ENCODE assay signal across 8 cellular contexts in the genomic region with DNA sequence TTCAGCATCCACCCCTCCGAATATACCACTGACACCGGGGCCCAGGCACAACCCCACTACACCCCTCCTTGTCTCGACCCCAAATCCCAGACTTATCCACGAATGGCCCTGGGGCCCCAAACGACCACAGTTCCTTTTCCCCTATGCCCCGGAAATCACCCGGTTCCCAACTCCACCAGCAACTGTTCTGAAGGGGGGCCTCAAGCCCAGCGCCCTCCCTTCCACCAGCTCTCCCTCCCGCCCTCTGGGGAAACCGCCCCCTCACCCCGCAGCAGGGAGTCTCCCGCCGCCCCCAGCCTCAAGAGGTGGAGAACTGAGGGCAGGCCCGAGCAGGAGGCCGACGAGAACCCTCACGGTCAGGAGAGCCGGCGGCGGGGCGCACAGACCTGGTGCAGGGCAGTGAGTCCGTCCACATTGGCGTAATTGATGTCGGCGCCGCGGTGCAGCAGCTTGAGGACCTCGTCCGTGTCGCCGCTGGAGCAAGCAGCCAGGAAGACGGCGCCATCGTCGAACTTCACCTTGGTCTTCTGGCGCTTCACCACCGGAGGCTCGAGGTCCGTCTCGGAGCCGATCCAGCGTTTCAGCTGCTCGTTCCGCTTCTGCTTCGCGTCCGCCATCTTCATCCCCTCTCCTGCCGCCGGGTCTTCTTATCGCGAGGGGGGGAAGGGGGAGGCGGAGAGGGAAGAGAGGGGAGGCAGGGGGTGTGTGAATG. TPM values are rescaled to one million over a fixed set of nuclear protein-coding genes. Genes with fewer than 3 reads are reported as not detected.
DNase-seq lines count a peak whose midpoint lies in the region; ATAC-seq, FAIRE-seq and TF ChIP-seq lines count a peak whose summit lies in the region.

No MANE protein-coding gene starts in this region.

- peak; percentile 6 for ATAC-seq in GM19328 (IDR thresholded peaks at IDR 0.05; ENCODE audit: unreplicated experiment)
- peak; percentile 14 for ATAC-seq in HG03442 (IDR thresholded peaks at IDR 0.05; ENCODE audit: unreplicated experiment)

- in situ Hi-C loops in astrocyte of the spinal cord (cut with HindIII; ENCODE audit: low sequenced_read_pairs): no loop called here

- TF ChIP-seq CTCF in C4-2B (conservative IDR thresholded peaks at IDR 0.05) (no peak), SK-N-SH (IDR thresholded peaks at IDR 0.05) (no peak), astrocyte of the spinal cord (IDR thresholded peaks at IDR 0.05; ENCODE audit: low read depth, low read length) (no peak)

- peak overlapping the region; percentile 79 to 98 for H3K4me3 ChIP-seq in SK-N-SH (ENCODE audit: low read depth in 2 of 2, low read length in 1 of 2)
- peak overlapping the region; percentile 91 for H3K4me3 ChIP-seq in astrocyte of the spinal cord (ENCODE audit: low read depth, low read length)
- H3K4me3 ChIP-seq in iPS-18a (ENCODE audit: low read length): peak overlapping the region; percentile 85
- H3K4me3 ChIP-seq in small intestine (ENCODE audit: low read depth in 1 of 2, low read length in 2 of 2): peak overlapping the region; percentile 97 to 98

- no peak for FAIRE-seq in small intestine (lab: Jason Lieb, UNC)

- TF ChIP-seq RAD21 in SK-N-SH (IDR thresholded peaks at IDR 0.05; ENCODE audit: low read length): no peak

- POLR2A ChIA-PET in SK-N-SH (lab: Yijun Ruan, JAX): no interaction called here

- H3K79me2 ChIP-seq in SK-N-SH (ENCODE audit: insufficient read depth): peaks cover 80% of the 10 kb centered on the region

- CTCF ChIA-PET in SK-N-SH (lab: Yijun Ruan, JAX): interaction anchor here (1.5 kb wide), 1 partner anchor 17 kb away, joined by 3 read pairs; no protein-coding TSS in a partner anchor

- H2AFZ ChIP-seq in SK-N-SH (ENCODE audit: low read depth): peak overlapping the region; percentile 59

- peaks cover 35% of the 10 kb centered on the region for H4K20me1 ChIP-seq in SK-N-SH (ENCODE audit: insufficient read depth)

- H3K27ac ChIP-seq in C4-2B (peak overlapping the region; percentile 98), SK-N-SH (ENCODE audit: low read depth in 2 of 2, low read length in 1 of 2) (peak overlapping the region; percentile 95 to 98), iPS-18a (ENCODE audit: low read length) (peak overlapping the region; percentile 89), small intestine (ENCODE audit: low read depth in 1 of 2, low read length in 1 of 2) (peak overlapping the region; percentile 94 to 95)

- no peak for TF ChIP-seq EP300 in SK-N-SH (IDR thresholded peaks at IDR 0.05; ENCODE audit: borderline replicate concordance in 1 of 2, low read depth in 1 of 2, low read length in 1 of 2)

- peak overlapping the region; percentile 80 for H3K4me2 ChIP-seq in SK-N-SH

- H3K36me3 ChIP-seq in SK-N-SH (replicated peaks in 1 of 2; ENCODE audit: control insufficient read depth in 1 of 2, insufficient read depth in 2 of 2, low read length in 1 of 2) (peaks cover 2 to 17% of the 10 kb centered on the region in 2 experiments), iPS-18a (ENCODE audit: control insufficient read depth, low read depth, low read length) (no peaks in the 10 kb centered on the region), small intestine (ENCODE audit: control insufficient read depth in 2 of 2, insufficient read depth in 2 of 2, low read length in 2 of 2) (no peaks in the 10 kb centered on the region)

- H3K4me1 ChIP-seq in SK-N-SH (ENCODE audit: control insufficient read depth in 1 of 2, insufficient read depth in 2 of 2, low read depth in 1 of 2, low read length in 1 of 2) (peaks cover 0 to 9% of the 10 kb centered on the region in 2 experiments; a peak in 1 of 4 replicates), iPS-18a (ENCODE audit: control insufficient read depth, low read depth, low read length) (peaks cover 26% of the 10 kb centered on the region), small intestine (ENCODE audit: control insufficient read depth in 2 of 2, insufficient read depth in 1 of 2, low read depth in 1 of 2, low read length in 1 of 2) (peaks cover 3% of the 10 kb centered on the region in 2 donors)

- H3K9me3 ChIP-seq in SK-N-SH: no peaks in the 10 kb centered on the region
- H3K9me3 ChIP-seq in iPS-18a (ENCODE audit: control insufficient read depth, low read depth, low read length): no peaks in the 10 kb centered on the region
- H3K9me3 ChIP-seq in small intestine (ENCODE audit: control insufficient read depth, low read depth): no peaks in the 10 kb centered on the region

- DNase-seq in SK-N-SH (peak; percentile 67), astrocyte of the spinal cord (ENCODE audit: low read depth, low spot score) (no peak), small intestine (no peak), HPDE6-E6E7 (ENCODE audit: extremely low spot score) (no peak)

- WGBS in SK-N-SH (ENCODE audit: low lambda C conversion rate): 0% methylated on average over 9 of the region's 52 CpGs
- 0% methylated on average over 49 to 52 of the region's 52 CpGs for WGBS in small intestine, 3 donors

- H3K9me2 ChIP-seq in SK-N-SH: no peaks in the 10 kb centered on the region

- H3K9ac ChIP-seq in SK-N-SH: peak overlapping the region; percentile 87
- peak overlapping the region; percentile 87 for H3K9ac ChIP-seq in iPS-18a (ENCODE audit: low read length)

- no peaks in the 10 kb centered on the region for H3K27me3 ChIP-seq in SK-N-SH (ENCODE audit: insufficient read depth)
- no peaks in the 10 kb centered on the region for H3K27me3 ChIP-seq in iPS-18a (ENCODE audit: control insufficient read depth, insufficient read depth, low read length)
- H3K27me3 ChIP-seq in small intestine (ENCODE audit: control insufficient read depth in 2 of 2, insufficient read depth in 2 of 2, low read length in 2 of 2): no peaks in the 10 kb centered on the region

- H3F3A ChIP-seq in SK-N-SH (replicated peaks; ENCODE audit: insufficient read depth): peaks cover 7% of the 10 kb centered on the region

TF ChIP-seq in SK-N-SH, 30 proteins besides CTCF, POLR2A, EP300 and RAD21:
- no peak for TF ChIP-seq MEF2A (IDR thresholded peaks at IDR 0.05; ENCODE audit: borderline replicate concordance, low read depth)
- TF ChIP-seq, protein P1, sequence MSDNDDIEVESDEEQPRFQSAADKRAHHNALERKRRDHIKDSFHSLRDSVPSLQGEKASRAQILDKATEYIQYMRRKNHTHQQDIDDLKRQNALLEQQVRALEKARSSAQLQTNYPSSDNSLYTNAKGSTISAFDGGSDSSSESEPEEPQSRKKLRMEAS (IDR thresholded peaks at IDR 0.05; ENCODE audit: low read depth): 0 out of 2 replicates have a peak, but pooled peaks have one; percentile 15
- peak; percentile 27; the same call in 1 of the 2 replicates for TF ChIP-seq GATA2 (CRISPR knock-in tag; IDR thresholded peaks at IDR 0.05)
- no peak; the same call in 1 of the 2 replicates for TF ChIP-seq MXI1 (IDR thresholded peaks at IDR 0.05; ENCODE audit: low read depth, low read length)
- TF ChIP-seq, protein P2, sequence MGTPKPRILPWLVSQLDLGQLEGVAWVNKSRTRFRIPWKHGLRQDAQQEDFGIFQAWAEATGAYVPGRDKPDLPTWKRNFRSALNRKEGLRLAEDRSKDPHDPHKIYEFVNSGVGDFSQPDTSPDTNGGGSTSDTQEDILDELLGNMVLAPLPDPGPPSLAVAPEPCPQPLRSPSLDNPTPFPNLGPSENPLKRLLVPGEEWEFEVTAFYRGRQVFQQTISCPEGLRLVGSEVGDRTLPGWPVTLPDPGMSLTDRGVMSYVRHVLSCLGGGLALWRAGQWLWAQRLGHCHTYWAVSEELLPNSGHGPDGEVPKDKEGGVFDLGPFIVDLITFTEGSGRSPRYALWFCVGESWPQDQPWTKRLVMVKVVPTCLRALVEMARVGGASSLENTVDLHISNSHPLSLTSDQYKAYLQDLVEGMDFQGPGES (IDR thresholded peaks at IDR 0.05; ENCODE audit: low read depth, low read length): no peak
- no peak for TF ChIP-seq RCOR1 (IDR thresholded peaks at IDR 0.05; ENCODE audit: low read length)
- peak; percentile 86 for TF ChIP-seq YY1 (IDR thresholded peaks at IDR 0.05; ENCODE audit: low read depth)
- TF ChIP-seq GABPA (IDR thresholded peaks at IDR 0.05; ENCODE audit: low read depth): 0 out of 2 replicates have a peak, but pooled peaks have one; percentile 24
- no peak for TF ChIP-seq SMC3 (IDR thresholded peaks at IDR 0.05; ENCODE audit: low read depth, low read length)

RNA-seq across cellular contexts. Expression of a gene that starts 0.4 kb away (rescaled TPM):
- polyA plus RNA-seq in SK-N-SH (2012; rRNA removed) (26.0 and 39.0 TPM in 2 replicates), small intestine (100 to 1,000 TPM in 1 of 3 donors, 10 to 100 TPM in 2; 16.7 to 103 (median 49.0) TPM)
- 31.0 and 40.0 TPM in 2 replicates for polyA plus RNA-seq in SK-N-SH (2012; cell fraction: cytosol; rRNA removed)
- 38.3 and 80.8 TPM in 2 replicates for polyA plus RNA-seq in SK-N-SH (2012; cell fraction: nucleus; rRNA removed)
